In the genomic region with DNA sequence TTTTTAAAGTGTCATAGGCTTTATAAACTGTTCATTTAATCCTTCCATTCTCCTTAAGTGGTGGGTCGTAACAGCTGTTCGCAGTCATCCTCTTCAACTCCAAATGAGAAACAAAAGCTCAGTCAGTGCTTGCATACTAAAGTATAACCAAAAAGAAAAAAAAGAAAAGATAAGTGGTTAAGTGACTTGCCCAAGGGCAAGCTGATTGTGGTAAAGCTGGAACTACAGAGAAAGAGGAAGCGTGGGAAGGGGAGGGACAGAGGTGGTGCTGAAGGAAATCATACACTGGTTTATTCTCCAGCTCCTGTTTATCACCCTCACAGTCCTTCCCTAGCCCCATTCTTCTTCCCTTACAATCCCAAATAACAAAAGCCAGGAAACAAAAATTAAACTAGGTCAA, we compare ENCODE assay signal across 8 cellular contexts. TPM values are rescaled to one million over a fixed set of nuclear protein-coding genes. Genes with fewer than 3 reads are reported as not detected.
DNase-seq lines count a peak whose midpoint lies in the region; ATAC-seq and TF ChIP-seq lines count a peak whose summit lies in the region.

No MANE protein-coding gene starts in this region.

- peaks cover 24% of the 10 kb centered on the region for H3K4me1 Mint-ChIP-seq in CD14-positive monocyte

- CTCF ChIA-PET in HEK293 (lab: Yijun Ruan, JAX), result interaction anchor here (0.7 to 1.1 kb wide), 4 partner anchors 18 to 92 kb away, joined by 3 to 8 read pairs (median 4); partner anchors contain the start of gene IDE

- H3K27me3 Mint-ChIP-seq in CD14-positive monocyte (ENCODE audit: low read depth in 3 of 3), result no peaks in the 10 kb centered on the region

- H3K27ac Mint-ChIP-seq in CD14-positive monocyte, result peak overlapping the region; percentile 30 to 84 (median 60)

- H3K4me3 Mint-ChIP-seq in CD14-positive monocyte, result peak overlapping the region in 1 of 2 donors; percentile 80

- no peak overlapping the region for H3K27ac ChIP-seq in HEK293 (ENCODE audit: extremely low read depth, low read depth, low read length)
- no peak overlapping the region for H3K27ac ChIP-seq in tibial artery

- H3K9me3 ChIP-seq in HEK293 (ENCODE audit: control insufficient read depth, insufficient read depth, low read depth, low read length), result no peaks in the 10 kb centered on the region
- no peaks in the 10 kb centered on the region for H3K9me3 ChIP-seq in tibial artery

- no peaks in the 10 kb centered on the region for H3K27me3 ChIP-seq in tibial artery

- POLR2A ChIA-PET in HEK293 (lab: Yijun Ruan, JAX), result interaction anchor here (0.5 kb wide), 1 partner anchor 280 kb away, joined by 3 read pairs; no protein-coding TSS in a partner anchor

- ATAC-seq in GM21576 (IDR thresholded peaks at IDR 0.05; ENCODE audit: unreplicated experiment) (no peak), HG03196 (IDR thresholded peaks at IDR 0.05; ENCODE audit: unreplicated experiment) (no peak)

- TF ChIP-seq CTCF in CD14-positive monocyte (IDR thresholded peaks at IDR 0.05), result no peak
- TF ChIP-seq CTCF in HEK293 (tag by site-specific recombination; IDR thresholded peaks at IDR 0.05), result no peak
- TF ChIP-seq CTCF in tibial artery (IDR thresholded peaks at IDR 0.05), result no peak

- peaks cover 21 to 40% of the 10 kb centered on the region in 2 donors for H3K36me3 Mint-ChIP-seq in CD14-positive monocyte

- intact Hi-C loops in CD14-positive monocyte (cut with micrococcal nuclease) (no loop called here), tibial artery (cut with DNase I; ENCODE audit: low total_unique reads) (no loop called here)

- H3K36me3 ChIP-seq in HEK293 (ENCODE audit: control insufficient read depth in 2 of 2, insufficient read depth in 1 of 2, low read length in 2 of 2), result peaks cover 4% of the 10 kb centered on the region in 2 experiments; a peak in 2 of 3 replicates
- peaks cover 0 to 7% (median 6%) of the 10 kb centered on the region in 3 donors for H3K36me3 ChIP-seq in tibial artery

- DNase-seq in CD14-positive monocyte (ENCODE audit: low spot score), result peak; percentile 46
- DNase-seq in OCI-M2 (lab: John Stamatoyannopoulos, UW; ENCODE audit: unreplicated experiment), result peak; percentile 23
- peak; percentile 21 for DNase-seq in fibroblast of peridontal ligament (ENCODE audit: extremely low read depth)
- no peak for DNase-seq in COLO668 (lab: John Stamatoyannopoulos, UW; ENCODE audit: unreplicated experiment)
- no peak for DNase-seq in tibial artery

- no peak overlapping the region for H3K4me3 ChIP-seq in HEK293 (ENCODE audit: low read depth, low read length)
- no peak overlapping the region for H3K4me3 ChIP-seq in tibial artery

- H3K9me3 Mint-ChIP-seq in CD14-positive monocyte, result no peaks in the 10 kb centered on the region

- peaks cover 23% of the 10 kb centered on the region for H3K4me1 ChIP-seq in HEK293 (ENCODE audit: control insufficient read depth, insufficient read depth, low read length)
- H3K4me1 ChIP-seq in tibial artery, result no peaks in the 10 kb centered on the region

TF ChIP-seq in HEK293, 187 proteins besides CTCF, POLR2A, EP300 and RAD21:
- TF ChIP-seq REST (tag by site-specific recombination; IDR thresholded peaks at IDR 0.05), result peak; percentile 58; the same call in 1 of the 2 replicates
- TF ChIP-seq PRDM1 (tag by site-specific recombination; IDR thresholded peaks at IDR 0.05), result 0 out of 2 replicates have a peak, but pooled peaks have one; percentile 10
- no peak for TF ChIP-seq KLF8 (tag by site-specific recombination; IDR thresholded peaks at IDR 0.05)
TF ChIP-seq in HEK293: peak in this region for 2.

RNA-seq across cellular contexts. Expression of gene IDE, which starts 29.6 kb away (rescaled TPM):
- polyA plus RNA-seq in CD14-positive monocyte, result 10 to 100 TPM; 15.6 to 21.8 TPM

RNA-seq across cellular contexts. Expression of gene KIF11, which starts 48.6 kb away (rescaled TPM):
- under 1 TPM; 0.40 to 0.55 TPM for polyA plus RNA-seq in CD14-positive monocyte

Comparison
In these comparisons a context has a peak if more than half of its experiments do, and no peak if none do; other contexts are left out.
1. DNase-seq: peak in CD14-positive monocyte (single experiment), OCI-M2 (single experiment) and fibroblast of peridontal ligament (single experiment); none in COLO668 (single experiment) and tibial artery (0 of 2).